9 cellular contexts compared by ENCODE assay signal in the genomic region with DNA sequence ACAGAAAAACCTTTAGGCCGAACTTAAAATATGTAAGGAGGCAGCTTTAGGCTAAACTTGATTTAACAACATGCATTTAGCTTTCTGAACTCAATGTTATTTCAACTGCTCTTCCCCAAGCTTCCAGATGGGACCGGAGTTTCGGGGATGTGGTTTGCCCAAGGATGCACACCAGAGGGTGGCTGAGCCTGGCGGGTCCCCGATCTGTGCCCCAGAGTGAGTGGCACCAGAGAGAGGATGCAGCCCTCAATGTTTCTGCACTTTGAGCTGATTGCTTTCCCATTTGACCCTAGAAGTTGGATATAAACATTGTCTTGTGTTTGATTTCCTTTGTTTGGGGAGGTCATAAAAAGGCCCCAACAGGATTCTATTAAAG.
DNase-seq lines count a peak whose midpoint lies in the region; ATAC-seq and TF ChIP-seq lines count a peak whose summit lies in the region.
"Had no signal": no experiment of that assay in that cellular context is flagged by ENCODE, and none has a peak within 500 bp of the region (broad histone marks: within the 10 kb centered on the region; RNA-seq: fewer than 3 reads in every experiment).

No MANE protein-coding gene starts in this region.

- no peak overlapping the region for H3K18ac ChIP-seq in mesenchymal stem cell (ENCODE audit: low read depth in 1 of 2, low read length in 2 of 2)

- no peak overlapping the region for H3K4ac ChIP-seq in mesenchymal stem cell (ENCODE audit: low read depth in 1 of 2, low read length in 2 of 2)

- no peaks in the 10 kb centered on the region for H3K79me1 ChIP-seq in mesenchymal stem cell (replicated peaks; ENCODE audit: low read length, poor library complexity, severe bottlenecking)

- TF ChIP-seq POLR2A in heart left ventricle (IDR thresholded peaks at IDR 0.05): no peak

- peak overlapping the region in 1 of 2 experiments; percentile 56 for H3K4me3 ChIP-seq in mesenchymal stem cell (ENCODE audit: insufficient read depth in 1 of 2, low read depth in 1 of 2, low read length in 2 of 2)
- peak overlapping the region; percentile 29 for H3K4me3 ChIP-seq in thymus (ENCODE audit: low read length)
- H3K4me3 ChIP-seq in heart left ventricle: peak overlapping the region in 2 of 12 donors; percentile 1 to 37

- no peak overlapping the region for H2BK5ac ChIP-seq in mesenchymal stem cell (ENCODE audit: low read depth, low read length, poor library complexity, severe bottlenecking)

- no peak overlapping the region for H2BK15ac ChIP-seq in mesenchymal stem cell (ENCODE audit: low read depth, poor library complexity, severe bottlenecking)

- H3K9ac ChIP-seq in mesenchymal stem cell (ENCODE audit: low read length): peak overlapping the region; percentile 60

- H3K27ac Mint-ChIP-seq in activated T-cell treated with anti-CD3 and anti-CD28 coated beads, Interleukin-2, amount 50 U/mL, for 24 hours: peak overlapping the region; percentile 88
- H3K27ac Mint-ChIP-seq in activated T-helper 1 cell treated with anti-CD3 and anti-CD28 coated beads, Interleukin-12 subunit alpha, Interleukin-12 subunit beta, Interleukin-2, Interleukin-4 antibody, amounts not matched to agents 30 ng/mL and 10 ng/mL and 1 ng/mL, durations not matched to agents 14 hours and 24 hours and 36 hours: peak overlapping the region; percentile 22

- ATAC-seq in heart left ventricle: no peak

- H2BK12ac ChIP-seq in mesenchymal stem cell (ENCODE audit: low read length in 2 of 2): no peak overlapping the region

- peaks cover 26% of the 10 kb centered on the region for H3K4me1 Mint-ChIP-seq in activated T-cell treated with anti-CD3 and anti-CD28 coated beads, Interleukin-2, amount 50 U/mL, for 24 hours (ENCODE audit: low read depth)
- H3K4me1 Mint-ChIP-seq in activated T-helper 1 cell treated with anti-CD3 and anti-CD28 coated beads, Interleukin-12 subunit alpha, Interleukin-12 subunit beta, Interleukin-2, Interleukin-4 antibody, amounts not matched to agents 30 ng/mL and 10 ng/mL and 1 ng/mL, durations not matched to agents 14 hours and 24 hours and 36 hours (ENCODE audit: low read depth): peaks cover 27% of the 10 kb centered on the region

- WGBS in mesenchymal stem cell: 71% methylated on average over 5 of the region's 5 CpGs
- 33% methylated on average over 5 of the region's 5 CpGs for WGBS in thymus
- WGBS in heart left ventricle, 4 donors: 70 to 81% (median 75%) methylated on average over 3 to 5 of the region's 5 CpGs

- H4K91ac ChIP-seq in mesenchymal stem cell (ENCODE audit: low read length): no peak overlapping the region

- H2AFZ ChIP-seq in mesenchymal stem cell (ENCODE audit: low read depth, low read length): no peak overlapping the region

- no peak overlapping the region for H4K8ac ChIP-seq in mesenchymal stem cell (ENCODE audit: low read length)

- H3K23ac ChIP-seq in mesenchymal stem cell (ENCODE audit: low read length in 2 of 2): no peak overlapping the region

- no peak for TF ChIP-seq CTCF in heart left ventricle (IDR thresholded peaks at IDR 0.05)

- no peak overlapping the region for H3K14ac ChIP-seq in mesenchymal stem cell (ENCODE audit: low read length in 2 of 2)

- H3K36me3 Mint-ChIP-seq in activated T-cell treated with anti-CD3 and anti-CD28 coated beads, Interleukin-2, amount 50 U/mL, for 24 hours (ENCODE audit: low read depth): no peaks in the 10 kb centered on the region
- H3K36me3 Mint-ChIP-seq in activated T-helper 1 cell treated with anti-CD3 and anti-CD28 coated beads, Interleukin-12 subunit alpha, Interleukin-12 subunit beta, Interleukin-2, Interleukin-4 antibody, amounts not matched to agents 30 ng/mL and 10 ng/mL and 1 ng/mL, durations not matched to agents 14 hours and 24 hours and 36 hours (ENCODE audit: low read depth): no peaks in the 10 kb centered on the region

- intact Hi-C loops in activated T-helper 1 cell treated with anti-CD3 and anti-CD28 coated beads, Interleukin-12 subunit alpha, Interleukin-12 subunit beta, Interleukin-2, Interleukin-4 antibody, amounts not matched to agents 30 ng/mL and 10 ng/mL and 1 ng/mL, durations not matched to agents 14 hours and 24 hours and 36 hours (cut with micrococcal nuclease): loop anchor here (1.0 kb wide), 1 partner anchor 57 kb away; no protein-coding TSS in a partner anchor
- intact Hi-C loops in heart left ventricle (cut with DNase I): loop anchor here in 1 of 10 donors (10.0 kb wide), 1 partner anchor 114 kb away; no protein-coding TSS in a partner anchor

- no peak overlapping the region for H2AK5ac ChIP-seq in mesenchymal stem cell (ENCODE audit: low read length, severe bottlenecking)

- no peaks in the 10 kb centered on the region for H3K9me3 ChIP-seq in mesenchymal stem cell (ENCODE audit: control insufficient read depth, low read length)
- H3K9me3 ChIP-seq in thymus (ENCODE audit: control insufficient read depth): no peaks in the 10 kb centered on the region
- no peaks in the 10 kb centered on the region for H3K9me3 ChIP-seq in heart left ventricle

- H3K4me3 Mint-ChIP-seq in activated T-cell treated with anti-CD3 and anti-CD28 coated beads, Interleukin-2, amount 50 U/mL, for 24 hours: peak overlapping the region; percentile 25
- peak overlapping the region; percentile 73 for H3K4me3 Mint-ChIP-seq in activated T-helper 1 cell treated with anti-CD3 and anti-CD28 coated beads, Interleukin-12 subunit alpha, Interleukin-12 subunit beta, Interleukin-2, Interleukin-4 antibody, amounts not matched to agents 30 ng/mL and 10 ng/mL and 1 ng/mL, durations not matched to agents 14 hours and 24 hours and 36 hours

- H2BK120ac ChIP-seq in mesenchymal stem cell (ENCODE audit: low read depth, low read length): no peak overlapping the region

- H3K27me3 Mint-ChIP-seq in activated T-cell treated with anti-CD3 and anti-CD28 coated beads, Interleukin-2, amount 50 U/mL, for 24 hours: no peaks in the 10 kb centered on the region
- H3K27me3 Mint-ChIP-seq in activated T-helper 1 cell treated with anti-CD3 and anti-CD28 coated beads, Interleukin-12 subunit alpha, Interleukin-12 subunit beta, Interleukin-2, Interleukin-4 antibody, amounts not matched to agents 30 ng/mL and 10 ng/mL and 1 ng/mL, durations not matched to agents 14 hours and 24 hours and 36 hours (ENCODE audit: insufficient read depth): peaks cover 15% of the 10 kb centered on the region

- H3K27me3 ChIP-seq in mesenchymal stem cell (ENCODE audit: control insufficient read depth in 1 of 2, insufficient read depth in 1 of 2, low read length in 2 of 2): peaks cover 26 to 49% of the 10 kb centered on the region in 2 experiments
- H3K27me3 ChIP-seq in thymus (ENCODE audit: control insufficient read depth, insufficient read depth): no peaks in the 10 kb centered on the region
- H3K27me3 ChIP-seq in heart left ventricle: no peaks in the 10 kb centered on the region

- H3K4me1 ChIP-seq in mesenchymal stem cell (ENCODE audit: control insufficient read depth, insufficient read depth, low read depth, low read length): no peaks in the 10 kb centered on the region
- H3K4me1 ChIP-seq in thymus (ENCODE audit: control insufficient read depth, insufficient read depth, low read length): peaks cover 11% of the 10 kb centered on the region
- peaks cover 0 to 15% (median 4%) of the 10 kb centered on the region in 12 donors for H3K4me1 ChIP-seq in heart left ventricle

- H3K27ac ChIP-seq in mesenchymal stem cell (ENCODE audit: low read length, poor library complexity, severe bottlenecking) (no peak overlapping the region), thymus (ENCODE audit: low read depth) (peak overlapping the region; percentile 91), heart left ventricle (peak overlapping the region in 5 of 12 donors; percentile 18 to 34 (median 32))

- no peak overlapping the region for H3K4me2 ChIP-seq in mesenchymal stem cell (ENCODE audit: low read length, poor library complexity, severe bottlenecking)

- peaks cover 4% of the 10 kb centered on the region for H3K9me3 Mint-ChIP-seq in activated T-cell treated with anti-CD3 and anti-CD28 coated beads, Interleukin-2, amount 50 U/mL, for 24 hours
- no peaks in the 10 kb centered on the region for H3K9me3 Mint-ChIP-seq in activated T-helper 1 cell treated with anti-CD3 and anti-CD28 coated beads, Interleukin-12 subunit alpha, Interleukin-12 subunit beta, Interleukin-2, Interleukin-4 antibody, amounts not matched to agents 30 ng/mL and 10 ng/mL and 1 ng/mL, durations not matched to agents 14 hours and 24 hours and 36 hours

- H3K36me3 ChIP-seq in mesenchymal stem cell (ENCODE audit: control insufficient read depth in 1 of 2, insufficient read depth in 2 of 2, low read depth in 1 of 2, low read length in 2 of 2) (no peaks in the 10 kb centered on the region), thymus (ENCODE audit: control insufficient read depth, insufficient read depth) (no peaks in the 10 kb centered on the region), heart left ventricle (no peaks in the 10 kb centered on the region)

- DNase-seq in activated T-cell treated with anti-CD3 and anti-CD28 coated beads, Interleukin-2, amount 50 U/mL, for 24 hours: no peak
- DNase-seq in activated T-cell treated with anti-CD3 and anti-CD28 coated beads for 4 hours: no peak
- no peak for DNase-seq in activated T-helper 1 cell treated with anti-CD3 and anti-CD28 coated beads, Interleukin-12 subunit alpha, Interleukin-12 subunit beta, Interleukin-2, Interleukin-4 antibody, amounts not matched to agents 30 ng/mL and 10 ng/mL and 1 ng/mL, durations not matched to agents 14 hours and 24 hours and 36 hours (ENCODE audit: low spot score)
- DNase-seq in mesenchymal stem cell: no peak
- DNase-seq in NAMALWA (ENCODE audit: low spot score): no peak
- no peak for DNase-seq in RPMI8226
- no peak for DNase-seq in heart left ventricle
- DNase-seq: mesendoderm had no signal
